ENCODE assay signal across 1 cellular context in the genomic region with DNA sequence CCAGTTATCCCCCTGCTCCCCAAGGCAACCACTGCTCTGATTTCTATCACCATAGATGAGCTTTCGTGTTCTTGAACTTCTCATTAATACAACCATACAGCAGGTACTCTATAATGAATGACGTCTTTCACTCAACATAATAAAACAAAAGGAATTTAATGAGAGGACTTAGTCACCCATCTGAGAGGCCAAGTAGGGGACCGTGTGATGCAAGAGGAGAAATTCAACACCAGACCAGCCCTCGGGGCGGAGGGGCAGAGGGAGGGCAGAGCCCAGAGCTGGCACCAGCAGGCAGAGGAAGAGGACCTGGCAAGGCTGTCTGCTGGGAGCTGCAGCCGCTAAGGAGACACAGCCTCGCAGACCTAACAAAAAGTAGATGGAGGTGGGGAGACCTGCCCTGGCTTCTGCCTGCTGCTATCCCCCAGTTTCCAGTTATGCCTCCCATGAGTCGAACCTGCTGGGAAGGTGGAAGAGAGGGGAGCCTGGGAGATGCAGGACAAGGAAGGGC.
TF ChIP-seq lines count a peak whose summit lies in the region.

No MANE protein-coding gene starts in this region.

TF ChIP-seq in HEK293, 187 proteins besides CTCF, POLR2A, EP300 and RAD21 (continued from another document):
- TF ChIP-seq, protein P1, sequence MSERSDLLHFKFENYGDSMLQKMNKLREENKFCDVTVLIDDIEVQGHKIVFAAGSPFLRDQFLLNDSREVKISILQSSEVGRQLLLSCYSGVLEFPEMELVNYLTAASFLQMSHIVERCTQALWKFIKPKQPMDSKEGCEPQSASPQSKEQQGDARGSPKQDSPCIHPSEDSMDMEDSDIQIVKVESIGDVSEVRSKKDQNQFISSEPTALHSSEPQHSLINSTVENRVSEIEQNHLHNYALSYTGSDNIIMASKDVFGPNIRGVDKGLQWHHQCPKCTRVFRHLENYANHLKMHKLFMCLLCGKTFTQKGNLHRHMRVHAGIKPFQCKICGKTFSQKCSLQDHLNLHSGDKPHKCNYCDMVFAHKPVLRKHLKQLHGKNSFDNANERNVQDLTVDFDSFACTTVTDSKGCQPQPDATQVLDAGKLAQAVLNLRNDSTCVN (tag by site-specific recombination; optimal IDR thresholded peaks at IDR 0.05): no peak
- TF ChIP-seq ZSCAN18 (tag by site-specific recombination; IDR thresholded peaks at IDR 0.05) (0 out of 2 replicates have a peak, but pooled peaks have one; percentile 20), FEZF1 (tag by site-specific recombination; IDR thresholded peaks at IDR 0.05) (peak; percentile 62; the same call in 1 of the 2 replicates), ZBTB21 (tag by site-specific recombination; IDR thresholded peaks at IDR 0.05) (peak; percentile 92), ZBTB8A (tag by site-specific recombination; IDR thresholded peaks at IDR 0.05) (peak; percentile 64), ZNF555 (tag by site-specific recombination; conservative IDR thresholded peaks at IDR 0.05) (no peak)
- TF ChIP-seq, protein P2, sequence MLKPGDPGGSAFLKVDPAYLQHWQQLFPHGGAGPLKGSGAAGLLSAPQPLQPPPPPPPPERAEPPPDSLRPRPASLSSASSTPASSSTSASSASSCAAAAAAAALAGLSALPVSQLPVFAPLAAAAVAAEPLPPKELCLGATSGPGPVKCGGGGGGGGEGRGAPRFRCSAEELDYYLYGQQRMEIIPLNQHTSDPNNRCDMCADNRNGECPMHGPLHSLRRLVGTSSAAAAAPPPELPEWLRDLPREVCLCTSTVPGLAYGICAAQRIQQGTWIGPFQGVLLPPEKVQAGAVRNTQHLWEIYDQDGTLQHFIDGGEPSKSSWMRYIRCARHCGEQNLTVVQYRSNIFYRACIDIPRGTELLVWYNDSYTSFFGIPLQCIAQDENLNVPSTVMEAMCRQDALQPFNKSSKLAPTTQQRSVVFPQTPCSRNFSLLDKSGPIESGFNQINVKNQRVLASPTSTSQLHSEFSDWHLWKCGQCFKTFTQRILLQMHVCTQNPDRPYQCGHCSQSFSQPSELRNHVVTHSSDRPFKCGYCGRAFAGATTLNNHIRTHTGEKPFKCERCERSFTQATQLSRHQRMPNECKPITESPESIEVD (tag by site-specific recombination; IDR thresholded peaks at IDR 0.05): peak; percentile 88
- TF ChIP-seq, protein P3, sequence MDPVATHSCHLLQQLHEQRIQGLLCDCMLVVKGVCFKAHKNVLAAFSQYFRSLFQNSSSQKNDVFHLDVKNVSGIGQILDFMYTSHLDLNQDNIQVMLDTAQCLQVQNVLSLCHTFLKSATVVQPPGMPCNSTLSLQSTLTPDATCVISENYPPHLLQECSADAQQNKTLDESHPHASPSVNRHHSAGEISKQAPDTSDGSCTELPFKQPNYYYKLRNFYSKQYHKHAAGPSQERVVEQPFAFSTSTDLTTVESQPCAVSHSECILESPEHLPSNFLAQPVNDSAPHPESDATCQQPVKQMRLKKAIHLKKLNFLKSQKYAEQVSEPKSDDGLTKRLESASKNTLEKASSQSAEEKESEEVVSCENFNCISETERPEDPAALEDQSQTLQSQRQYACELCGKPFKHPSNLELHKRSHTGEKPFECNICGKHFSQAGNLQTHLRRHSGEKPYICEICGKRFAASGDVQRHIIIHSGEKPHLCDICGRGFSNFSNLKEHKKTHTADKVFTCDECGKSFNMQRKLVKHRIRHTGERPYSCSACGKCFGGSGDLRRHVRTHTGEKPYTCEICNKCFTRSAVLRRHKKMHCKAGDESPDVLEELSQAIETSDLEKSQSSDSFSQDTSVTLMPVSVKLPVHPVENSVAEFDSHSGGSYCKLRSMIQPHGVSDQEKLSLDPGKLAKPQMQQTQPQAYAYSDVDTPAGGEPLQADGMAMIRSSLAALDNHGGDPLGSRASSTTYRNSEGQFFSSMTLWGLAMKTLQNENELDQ (tag by site-specific recombination; IDR thresholded peaks at IDR 0.05; ENCODE audit: low read depth): no peak
- TF ChIP-seq, protein P4, sequence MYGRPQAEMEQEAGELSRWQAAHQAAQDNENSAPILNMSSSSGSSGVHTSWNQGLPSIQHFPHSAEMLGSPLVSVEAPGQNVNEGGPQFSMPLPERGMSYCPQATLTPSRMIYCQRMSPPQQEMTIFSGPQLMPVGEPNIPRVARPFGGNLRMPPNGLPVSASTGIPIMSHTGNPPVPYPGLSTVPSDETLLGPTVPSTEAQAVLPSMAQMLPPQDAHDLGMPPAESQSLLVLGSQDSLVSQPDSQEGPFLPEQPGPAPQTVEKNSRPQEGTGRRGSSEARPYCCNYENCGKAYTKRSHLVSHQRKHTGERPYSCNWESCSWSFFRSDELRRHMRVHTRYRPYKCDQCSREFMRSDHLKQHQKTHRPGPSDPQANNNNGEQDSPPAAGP (tag by site-specific recombination; IDR thresholded peaks at IDR 0.05): peak; percentile 94
